Comparison of ENCODE assay signal across 8 cellular contexts in genomic region chr1:36223373-36223995, GRCh38. TPM values are rescaled to one million over a fixed set of nuclear protein-coding genes. Genes with fewer than 3 reads are reported as not detected.
DNase-seq lines count a peak whose midpoint lies in the region; ATAC-seq, FAIRE-seq and TF ChIP-seq lines count a peak whose summit lies in the region.

No MANE protein-coding gene starts in this region.

- H3K4me3 ChIP-seq in GM12875 (ENCODE audit: low read depth, low read length) (peak overlapping the region; percentile 96), iPS-11a (ENCODE audit: low read depth, low read length) (peak overlapping the region; percentile 67), small intestine (ENCODE audit: low read depth in 1 of 2, low read length in 2 of 2) (peak overlapping the region; percentile 34 to 65)

- peaks cover 0 to 16% of the 10 kb centered on the region in 2 donors for H3K4me1 ChIP-seq in small intestine (ENCODE audit: control insufficient read depth in 2 of 2, insufficient read depth in 1 of 2, low read depth in 1 of 2, low read length in 1 of 2)

- FAIRE-seq in small intestine (lab: Jason Lieb, UNC), result no peak

- DNase-seq in ACHN (peak; percentile 42), NOMO-1 treated with dmso at 0.1 percent for 144 hours (lab: John Stamatoyannopoulos, UW; ENCODE audit: unreplicated experiment) (peak; percentile 13), small intestine (peak; percentile 63)
- DNase-seq in effector CD8-positive, alpha-beta T cell (lab: John Stamatoyannopoulos, UW), result no peak

- in situ Hi-C loops in ACHN (cut with HindIII; ENCODE audit: low pct_ligation_motif_present, low pct_unique_long_range_greater_than_20kb, low sequenced_read_pairs), result no loop called here

- ATAC-seq in HG02840 (IDR thresholded peaks at IDR 0.05; ENCODE audit: low FRiP score, unreplicated experiment), result peak; percentile 25

- 2% methylated on average over 16 of the region's 16 CpGs for WGBS in adipose tissue, 3 donors
- WGBS in small intestine, 3 donors, result 1% methylated on average over 16 of the region's 16 CpGs

- peak overlapping the region; percentile 88 for H3K27ac ChIP-seq in adipose tissue (ENCODE audit: low read depth, low read length)
- H3K27ac ChIP-seq in small intestine (ENCODE audit: low read depth in 1 of 2, low read length in 1 of 2), result peak overlapping the region; percentile 95 to 99

- no peaks in the 10 kb centered on the region for H3K36me3 ChIP-seq in small intestine (ENCODE audit: control insufficient read depth in 2 of 2, insufficient read depth in 2 of 2, low read length in 2 of 2)

- no peaks in the 10 kb centered on the region for H3K27me3 ChIP-seq in small intestine (ENCODE audit: control insufficient read depth in 2 of 2, insufficient read depth in 2 of 2, low read length in 2 of 2)

- TF ChIP-seq CTCF in GM12875 (IDR thresholded peaks at IDR 0.05; ENCODE audit: borderline replicate concordance, insufficient read depth, low read depth, low read length), result no peak

- no peaks in the 10 kb centered on the region for H3K9me3 ChIP-seq in small intestine (ENCODE audit: control insufficient read depth, low read depth)

RNA-seq across cellular contexts. Expression of gene THRAP3, which starts 0.8 kb away (rescaled TPM):
- polyA plus RNA-seq in adipose tissue (10 to 100 TPM; 19.5 to 47.6 (median 35.5) TPM), small intestine (10 to 100 TPM; 25.9 to 41.0 (median 29.1) TPM)
